18 cellular contexts compared by ENCODE assay signal in genomic region chr15:91200101-91200754, GRCh38.
DNase-seq lines count a peak whose midpoint lies in the region; ATAC-seq, FAIRE-seq and TF ChIP-seq lines count a peak whose summit lies in the region.
"Had no signal": no experiment of that assay in that cellular context is flagged by ENCODE, and none has a peak within 500 bp of the region (broad histone marks: within the 10 kb centered on the region; RNA-seq: fewer than 3 reads in every experiment).

No MANE protein-coding gene starts in this region.

- in situ Hi-C loops in HepG2 (cut with HindIII; ENCODE audit: extremely low pct_ligation_motif_present, low pct_unique_long_range_greater_than_20kb): no loop called here

- peaks cover 36% of the 10 kb centered on the region for H3K4me1 Mint-ChIP-seq in progenitor cell of endocrine pancreas (ENCODE audit: low read depth)
- H3K4me1 Mint-ChIP-seq in stimulated activated naive B cell treated with anti-CD40 and anti-IgM and Interleukin-4, amounts not matched to agents 10 μg/mL and 1 μg/mL and 100 μg/mL, for 72 hours: no peaks in the 10 kb centered on the region
- H3K4me1 Mint-ChIP-seq: CD4-positive, alpha-beta memory T cell had no signal

- intact Hi-C loops in HepG2 (cut with micrococcal nuclease; ENCODE audit: unreplicated experiment): no loop called here

- 61% methylated on average over 5 of the region's 5 CpGs for WGBS in liver
- WGBS in HepG2 (ENCODE audit: low lambda C conversion rate): 28% methylated on average over 5 of the region's 5 CpGs

- TF ChIP-seq EP300 in HepG2 (IDR thresholded peaks at IDR 0.05; ENCODE audit: low read depth in 2 of 2, low read length in 2 of 2) (no peak), HepG2 (CRISPR knock-in tag; IDR thresholded peaks at IDR 0.05; ENCODE audit: borderline replicate concordance) (no peak)

- peak overlapping the region; percentile 9 for H3K27ac Mint-ChIP-seq in progenitor cell of endocrine pancreas
- no peak overlapping the region for H3K27ac Mint-ChIP-seq in stimulated activated naive B cell treated with anti-CD40 and anti-IgM and Interleukin-4, amounts not matched to agents 10 μg/mL and 1 μg/mL and 100 μg/mL, for 72 hours
- H3K27ac Mint-ChIP-seq: CD4-positive, alpha-beta memory T cell had no signal

- H3K4me3 ChIP-seq in liver (ENCODE audit: low read depth in 1 of 3, low read length in 3 of 3) (no peak overlapping the region), HepG2 (replicated peaks in 1 of 3; ENCODE audit: insufficient read depth in 1 of 3, low read depth in 2 of 3, low read length in 3 of 3) (no peak overlapping the region), WERI-Rb-1 (ENCODE audit: low read depth, low read length) (no peak overlapping the region)
- H3K4me3 ChIP-seq: GM23248 had no signal

- TF ChIP-seq CTCF in liver (IDR thresholded peaks at IDR 0.05; ENCODE audit: low read depth, low read length, missing input control): no peak
- TF ChIP-seq CTCF in HepG2 (CRISPR knock-in tag; IDR thresholded peaks at IDR 0.05): no peak
- no peak for TF ChIP-seq CTCF in progenitor cell of endocrine pancreas (IDR thresholded peaks at IDR 0.05; ENCODE audit: unreplicated experiment)
- TF ChIP-seq CTCF in WERI-Rb-1 (IDR thresholded peaks at IDR 0.05; ENCODE audit: low read depth, low read length): no peak

- BruUV-seq in HepG2 (replicated peaks; lab: Mats Ljungman, UMichigan): no TSS peak

- FAIRE-seq in HepG2 (lab: Jason Lieb, UNC): no peak
- FAIRE-seq: G401.6, GM12892, H1 had no signal

- ATAC-seq in HepG2: no peak
- peak; percentile 40 for ATAC-seq in left lobe of liver
- ATAC-seq in HG02852 (IDR thresholded peaks at IDR 0.05; ENCODE audit: unreplicated experiment): no peak
- ATAC-seq in stimulated activated naive B cell treated with anti-CD40 and anti-IgM and Interleukin-4, amounts not matched to agents 10 μg/mL and 1 μg/mL and 100 μg/mL, for 72 hours (replicated peaks): no peak

- H3K9me3 Mint-ChIP-seq in progenitor cell of endocrine pancreas (ENCODE audit: low read depth): no peaks in the 10 kb centered on the region
- no peaks in the 10 kb centered on the region for H3K9me3 Mint-ChIP-seq in stimulated activated naive B cell treated with anti-CD40 and anti-IgM and Interleukin-4, amounts not matched to agents 10 μg/mL and 1 μg/mL and 100 μg/mL, for 72 hours
- H3K9me3 Mint-ChIP-seq: CD4-positive, alpha-beta memory T cell had no signal

- H3K36me3 Mint-ChIP-seq in progenitor cell of endocrine pancreas (ENCODE audit: insufficient read depth): no peaks in the 10 kb centered on the region
- no peaks in the 10 kb centered on the region for H3K36me3 Mint-ChIP-seq in stimulated activated naive B cell treated with anti-CD40 and anti-IgM and Interleukin-4, amounts not matched to agents 10 μg/mL and 1 μg/mL and 100 μg/mL, for 72 hours
- H3K36me3 Mint-ChIP-seq: CD4-positive, alpha-beta memory T cell had no signal

- no peak overlapping the region for H3K27ac ChIP-seq in liver (ENCODE audit: low read depth in 1 of 2, low read length in 2 of 2)
- H3K27ac ChIP-seq in HepG2 (ENCODE audit: extremely low read length, insufficient read depth, low read length): no peak overlapping the region
- no peak overlapping the region for H3K27ac ChIP-seq in WERI-Rb-1
- H3K27ac ChIP-seq: GM23248 had no signal

- no peaks in the 10 kb centered on the region for H4K20me1 ChIP-seq in HepG2 (ENCODE audit: insufficient read depth, low read length)

- H3K4me2 ChIP-seq in HepG2 (ENCODE audit: low read depth, low read length): no peak overlapping the region

- H3K36me3 ChIP-seq in liver (ENCODE audit: control insufficient read depth in 4 of 4, insufficient read depth in 3 of 4, low read depth in 1 of 4, low read length in 3 of 4) (no peaks in the 10 kb centered on the region), HepG2 (replicated peaks in 1 of 2; ENCODE audit: control insufficient read depth in 1 of 2, insufficient read depth in 2 of 2, low read length in 2 of 2) (no peaks in the 10 kb centered on the region), WERI-Rb-1 (no peaks in the 10 kb centered on the region)

- H3K4me1 ChIP-seq in liver (ENCODE audit: control insufficient read depth in 4 of 4, insufficient read depth in 4 of 4, low read length in 3 of 4): peaks cover 3 to 6% (median 5%) of the 10 kb centered on the region in 4 donors
- H3K4me1 ChIP-seq in HepG2 (ENCODE audit: insufficient read depth, low read length): no peaks in the 10 kb centered on the region
- H3K4me1 ChIP-seq: Caco-2 had no signal

- peaks cover 11% of the 10 kb centered on the region for H3K27me3 Mint-ChIP-seq in progenitor cell of endocrine pancreas
- peaks cover 19 to 24% of the 10 kb centered on the region in 2 donors for H3K27me3 Mint-ChIP-seq in stimulated activated naive B cell treated with anti-CD40 and anti-IgM and Interleukin-4, amounts not matched to agents 10 μg/mL and 1 μg/mL and 100 μg/mL, for 72 hours

- H3K79me2 ChIP-seq in HepG2 (ENCODE audit: insufficient read depth, low read length): no peaks in the 10 kb centered on the region

- DNase-seq in HepG2 (ENCODE audit: low spot score) (no peak), NCI-H146 treated with DMSO at 0.1 percent for 48 hours (lab: John Stamatoyannopoulos, UW; ENCODE audit: unreplicated experiment) (peak; percentile 54), left lobe of liver (ENCODE audit: low spot score) (no peak), progenitor cell of endocrine pancreas (ENCODE audit: low spot score, unreplicated experiment) (no peak), WERI-Rb-1 (no peak)
- no peak for DNase-seq in stimulated activated naive B cell treated with anti-CD40 and anti-IgM and Interleukin-4, amounts not matched to agents 10 μg/mL and 1 μg/mL and 100 μg/mL, for 72 hours
- DNase-seq: Caco-2; CD4-positive, alpha-beta memory T cell; DMS153; DND-41; GM23248; H7; HCEC 1CT had no signal

- H3K27me3 ChIP-seq in liver (ENCODE audit: control insufficient read depth in 4 of 4, insufficient read depth in 4 of 4, low read length in 3 of 4): no peaks in the 10 kb centered on the region
- H3K27me3 ChIP-seq in HepG2 (ENCODE audit: control insufficient read depth in 1 of 2, insufficient read depth in 2 of 2, low read length in 2 of 2): peaks cover 0 to 9% of the 10 kb centered on the region in 2 experiments; a peak in 1 of 5 replicates
- H3K27me3 ChIP-seq in WERI-Rb-1 (ENCODE audit: insufficient read depth, low read depth, severe bottlenecking): no peaks in the 10 kb centered on the region

- no peak overlapping the region for H3K9ac ChIP-seq in liver (ENCODE audit: low read depth in 1 of 2, low read length in 2 of 2)
- no peak overlapping the region for H3K9ac ChIP-seq in HepG2 (ENCODE audit: insufficient read depth, low read depth, low read length)
- H3K9ac ChIP-seq: GM23248 had no signal

- CTCF ChIA-PET in HepG2 (lab: Yijun Ruan, JAX; ENCODE audit: low intra/inter-chr PET ratio, low total read pairs): no interaction called here

- no peak for TF ChIP-seq RAD21 in liver (IDR thresholded peaks at IDR 0.05)
- no peak for TF ChIP-seq RAD21 in HepG2 (CRISPR knock-in tag; IDR thresholded peaks at IDR 0.05)

- H3K4me3 Mint-ChIP-seq in progenitor cell of endocrine pancreas (ENCODE audit: low read depth): no peak overlapping the region
- no peak overlapping the region for H3K4me3 Mint-ChIP-seq in stimulated activated naive B cell treated with anti-CD40 and anti-IgM and Interleukin-4, amounts not matched to agents 10 μg/mL and 1 μg/mL and 100 μg/mL, for 72 hours
- H3K4me3 Mint-ChIP-seq: CD4-positive, alpha-beta memory T cell had no signal

- no peak overlapping the region for H2AFZ ChIP-seq in HepG2 (ENCODE audit: low read length)
- H2AFZ ChIP-seq: GM23248 had no signal

- no peaks in the 10 kb centered on the region for H3K9me3 ChIP-seq in liver (ENCODE audit: control insufficient read depth in 4 of 4, low read length in 3 of 4)
- no peaks in the 10 kb centered on the region for H3K9me3 ChIP-seq in HepG2 (ENCODE audit: low read length)
- no peaks in the 10 kb centered on the region for H3K9me3 ChIP-seq in WERI-Rb-1 (ENCODE audit: severe bottlenecking)
- H3K9me3 ChIP-seq: Caco-2 had no signal

- POLR2A ChIA-PET in HepG2 (lab: Yijun Ruan, JAX): no interaction called here

- TF ChIP-seq POLR2A in HepG2 (IDR thresholded peaks at IDR 0.05; ENCODE audit: insufficient read depth in 1 of 2, low read depth in 2 of 2, low read length in 2 of 2): no peak

TF ChIP-seq in liver, 16 proteins besides CTCF, POLR2A, EP300 and RAD21 (continues in another document):
- TF ChIP-seq HNF4A (conservative IDR thresholded peaks at IDR 0.05) (peak; percentile 43 to 66), YY1 (IDR thresholded peaks at IDR 0.05) (no peak)

TF ChIP-seq in HepG2, 621 proteins besides CTCF, POLR2A, EP300 and RAD21 (continues in another document):
- no peak for TF ChIP-seq RFXANK (CRISPR knock-in tag; IDR thresholded peaks at IDR 0.05)
- TF ChIP-seq ZNF337 (CRISPR knock-in tag; IDR thresholded peaks at IDR 0.05; ENCODE audit: borderline replicate concordance, low read depth): no peak
- TF ChIP-seq ESRRA (CRISPR knock-in tag; IDR thresholded peaks at IDR 0.05; ENCODE audit: low read depth): no peak
- TF ChIP-seq THAP9 (CRISPR knock-in tag; IDR thresholded peaks at IDR 0.05; ENCODE audit: borderline replicate concordance): no peak
- no peak for TF ChIP-seq ZNF274 (CRISPR knock-in tag; IDR thresholded peaks at IDR 0.05)
- TF ChIP-seq RAD51 (IDR thresholded peaks at IDR 0.05; ENCODE audit: borderline replicate concordance): no peak
